In genomic region chr15:80785335-80785734, GRCh38 we compare ENCODE assay signal across 17 cellular contexts. TPM values are rescaled to one million over a fixed set of nuclear protein-coding genes. Genes with fewer than 3 reads are reported as not detected.
"Had no signal": no experiment of that assay in that cellular context is flagged by ENCODE, and none has a peak within 500 bp of the region (broad histone marks: within the 10 kb centered on the region; RNA-seq: fewer than 3 reads in every experiment).

No MANE protein-coding gene starts in this region.

- H3K4me3 Mint-ChIP-seq: activated CD8-positive, alpha-beta T cell treated with anti-CD3 and anti-CD28 coated beads for 36 hours; activated T-helper 1 cell treated with anti-CD3 and anti-CD28 coated beads, Interleukin-12 subunit alpha, Interleukin-12 subunit beta, Interleukin-2, Interleukin-4 antibody, amounts not matched to agents 30 ng/mL and 10 ng/mL and 1 ng/mL, durations not matched to agents 14 hours and 24 hours and 36 hours; memory B cell; naive thymus-derived CD8-positive, alpha-beta T cell had no signal

- H3K36me3 ChIP-seq: neutrophil, tibial artery, vagina had no signal

- H3K27ac Mint-ChIP-seq: activated CD8-positive, alpha-beta T cell treated with anti-CD3 and anti-CD28 coated beads for 36 hours; activated T-helper 1 cell treated with anti-CD3 and anti-CD28 coated beads, Interleukin-12 subunit alpha, Interleukin-12 subunit beta, Interleukin-2, Interleukin-4 antibody, amounts not matched to agents 30 ng/mL and 10 ng/mL and 1 ng/mL, durations not matched to agents 14 hours and 24 hours and 36 hours; memory B cell had no signal

- H3K4me1 Mint-ChIP-seq: memory B cell had no signal

- H3K36me3 Mint-ChIP-seq: memory B cell; naive thymus-derived CD8-positive, alpha-beta T cell had no signal

- DNase-seq: activated CD4-positive, alpha-beta T cell treated with anti-CD3 and anti-CD28 coated beads for 1 hour; activated CD8-positive, alpha-beta T cell treated with anti-CD3 and anti-CD28 coated beads for 36 hours; activated naive CD4-positive, alpha-beta T cell treated with Interleukin-2 at 50 U/mL for 16 hours; hypothalamus; left ventricle myocardium superior; naive thymus-derived CD8-positive, alpha-beta T cell; posterior cingulate gyrus; retina; stimulated activated CD4-positive, alpha-beta T cell treated with anti-CD3 and anti-CD28 coated beads, Interleukin-2, amount 100 ng/mL, for 48 hours; stimulated activated naive CD4-positive, alpha-beta T cell; T-helper 1 cell; tibial artery had no signal

- H3K27ac ChIP-seq: neutrophil, tibial artery, vagina, VCaP had no signal

- H3K4me3 ChIP-seq: tibial artery, vagina had no signal

- H3K27me3 ChIP-seq: vagina had no signal

- H3K9me3 Mint-ChIP-seq: activated CD8-positive, alpha-beta T cell treated with anti-CD3 and anti-CD28 coated beads for 36 hours; activated T-helper 1 cell treated with anti-CD3 and anti-CD28 coated beads, Interleukin-12 subunit alpha, Interleukin-12 subunit beta, Interleukin-2, Interleukin-4 antibody, amounts not matched to agents 30 ng/mL and 10 ng/mL and 1 ng/mL, durations not matched to agents 14 hours and 24 hours and 36 hours; memory B cell had no signal

- H3K9me3 ChIP-seq: neutrophil, tibial artery, vagina had no signal

RNA-seq across cellular contexts. Expression of gene CEMIP, which starts 6.2 kb away (rescaled TPM):
- total RNA-seq: activated CD8-positive, alpha-beta T cell treated with anti-CD3 and anti-CD28 coated beads for 36 hours; left ventricle myocardium superior; naive thymus-derived CD8-positive, alpha-beta T cell had no signal
